In the genomic region with DNA sequence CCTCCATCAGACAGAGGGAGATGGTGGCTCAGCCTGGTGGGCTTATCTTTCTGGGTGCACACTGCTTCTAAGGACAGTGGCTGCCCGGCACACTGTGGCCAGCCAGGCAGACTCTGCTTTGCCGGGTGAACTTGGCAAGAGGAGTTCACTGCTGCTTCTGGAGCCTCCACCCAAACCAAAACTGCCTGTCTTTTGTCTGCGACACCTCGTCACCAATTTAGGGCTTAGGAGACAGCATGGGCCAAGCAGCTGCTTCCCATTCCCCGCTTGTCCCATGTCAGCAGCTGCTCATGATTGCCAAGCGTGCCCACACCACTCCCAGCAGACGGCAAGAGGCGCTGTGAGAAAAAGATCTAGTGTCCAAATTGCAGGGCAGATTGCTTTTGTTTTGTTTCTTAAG, we compare ENCODE assay signal across 23 cellular contexts. TPM values are rescaled to one million over a fixed set of nuclear protein-coding genes. Genes with fewer than 3 reads are reported as not detected.
DNase-seq lines count a peak whose midpoint lies in the region; ATAC-seq and TF ChIP-seq lines count a peak whose summit lies in the region.
"Had no signal": no experiment of that assay in that cellular context is flagged by ENCODE, and none has a peak within 500 bp of the region (broad histone marks: within the 10 kb centered on the region; RNA-seq: fewer than 3 reads in every experiment).

No MANE protein-coding gene starts in this region.

- H3K4me2 ChIP-seq in GM23248 (ENCODE audit: unreplicated experiment) = no peak overlapping the region
- H3K4me2 ChIP-seq: GM23338, smooth muscle cell had no signal

- no peak overlapping the region for H3K27ac ChIP-seq in GM23248
- H3K27ac ChIP-seq in esophagus (ENCODE audit: low read depth in 2 of 2, low read length in 1 of 2) = peak overlapping the region; percentile 86 to 95
- peak overlapping the region; percentile 98 for H3K27ac ChIP-seq in right cardiac atrium (ENCODE audit: low read length)
- H3K27ac ChIP-seq in gastrocnemius medialis = no peak overlapping the region
- H3K27ac ChIP-seq: body of pancreas, HL-60, thoracic aorta had no signal

- no peak overlapping the region for H3K9ac ChIP-seq in GM23248

- H3F3A ChIP-seq in GM23248 (ENCODE audit: insufficient read depth) = 0 out of 2 replicates have a peak, but pooled peaks cover 7% of the 10 kb centered on the region

- no peak overlapping the region for H3K4me3 Mint-ChIP-seq in naive thymus-derived CD8-positive, alpha-beta T cell
- H3K4me3 Mint-ChIP-seq: activated CD4-positive, alpha-beta memory T cell treated with anti-CD3 and anti-CD28 coated beads for 36 hours; activated naive CD8-positive, alpha-beta T cell; activated T-cell treated with anti-CD3 and anti-CD28 coated beads, Interleukin-2, amount 50 U/mL, for 4 hours; CD4-positive, alpha-beta T cell; GM23338 had no signal

- DNase-seq in GM23248 = peak; percentile 24
- DNase-seq in right cardiac atrium = peak; percentile 78 to 91 (median 88)
- DNase-seq in gastrocnemius medialis = peak in 1 of 2 donors; percentile 40
- DNase-seq in naive thymus-derived CD8-positive, alpha-beta T cell = no peak
- no peak for DNase-seq in OCI-M2 (lab: John Stamatoyannopoulos, UW; ENCODE audit: unreplicated experiment)
- no peak for DNase-seq in central memory CD4-positive, alpha-beta T cell
- DNase-seq in SK-N-DZ (ENCODE audit: low spot score) = no peak
- DNase-seq: ACHN; activated T-cell treated with anti-CD3 and anti-CD28 coated beads, Interleukin-2, amount 50 U/mL, for 4 hours; body of pancreas; CD4-positive, alpha-beta T cell; dermis blood vessel endothelial cell; hippocampal formation; NCI-H2081; NCI-H510A treated with DMSO at 0.1 percent for 48 hours had no signal

- no peak for TF ChIP-seq CTCF in gastrocnemius medialis (IDR thresholded peaks at IDR 0.05 in 4 of 5, conservative IDR thresholded peaks at IDR 0.05 in 1 of 5)

- H3K79me2 ChIP-seq in GM23248 (ENCODE audit: insufficient read depth) = no peaks in the 10 kb centered on the region

- peak overlapping the region; percentile 44; the same call in 1 of the 2 replicates for H2AFZ ChIP-seq in GM23248
- H2AFZ ChIP-seq: GM23338 had no signal

- H3K9me2 ChIP-seq in GM23248 (ENCODE audit: insufficient read depth) = no peaks in the 10 kb centered on the region

- intact Hi-C loops in right cardiac atrium (cut with DNase I) (no loop called here), gastrocnemius medialis (cut with DNase I; ENCODE audit: low total_unique reads) (no loop called here)

- no peaks in the 10 kb centered on the region for H3K9me3 ChIP-seq in GM23248 (ENCODE audit: low read depth)
- no peaks in the 10 kb centered on the region for H3K9me3 ChIP-seq in esophagus (ENCODE audit: control insufficient read depth in 2 of 2, insufficient read depth in 1 of 2, low read depth in 1 of 2, low read length in 1 of 2)
- H3K9me3 ChIP-seq in right cardiac atrium (ENCODE audit: control insufficient read depth, low read length) = no peaks in the 10 kb centered on the region
- H3K9me3 ChIP-seq in gastrocnemius medialis = no peaks in the 10 kb centered on the region

- H3K4me3 ChIP-seq in GM23248 (no peak overlapping the region), esophagus (ENCODE audit: low read depth in 1 of 2, low read length in 2 of 2) (no peak overlapping the region), right cardiac atrium (ENCODE audit: low read length) (no peak overlapping the region), gastrocnemius medialis (no peak overlapping the region)
- H3K4me3 ChIP-seq: body of pancreas, GM23338, smooth muscle cell, thoracic aorta had no signal

- H3K27me3 ChIP-seq in GM23248 (replicated peaks; ENCODE audit: insufficient read depth) = no peaks in the 10 kb centered on the region
- no peaks in the 10 kb centered on the region for H3K27me3 ChIP-seq in esophagus (ENCODE audit: control insufficient read depth in 1 of 2, insufficient read depth in 2 of 2, low read length in 2 of 2)
- no peaks in the 10 kb centered on the region for H3K27me3 ChIP-seq in right cardiac atrium (ENCODE audit: control insufficient read depth, insufficient read depth)
- no peaks in the 10 kb centered on the region for H3K27me3 ChIP-seq in gastrocnemius medialis
- H3K27me3 ChIP-seq: body of pancreas had no signal

- H3K36me3 Mint-ChIP-seq in naive thymus-derived CD8-positive, alpha-beta T cell = peaks cover 3 to 11% (median 6%) of the 10 kb centered on the region in 3 donors

- TF ChIP-seq POLR2A in gastrocnemius medialis (IDR thresholded peaks at IDR 0.05) = no peak

- H3K4me1 ChIP-seq in GM23248 (ENCODE audit: insufficient read depth) = peaks cover 18% of the 10 kb centered on the region
- H3K4me1 ChIP-seq in esophagus (ENCODE audit: control insufficient read depth in 2 of 2, insufficient read depth in 2 of 2, low read length in 1 of 2) = peaks cover 4 to 8% of the 10 kb centered on the region in 2 donors
- H3K4me1 ChIP-seq in right cardiac atrium (ENCODE audit: control insufficient read depth, insufficient read depth, low read length) = peaks cover 3% of the 10 kb centered on the region
- H3K4me1 ChIP-seq in gastrocnemius medialis = no peaks in the 10 kb centered on the region
- H3K4me1 ChIP-seq: body of pancreas had no signal

- peaks cover 3 to 14% (median 7%) of the 10 kb centered on the region in 4 donors for H3K4me1 Mint-ChIP-seq in naive thymus-derived CD8-positive, alpha-beta T cell
- H3K4me1 Mint-ChIP-seq: GM23338 had no signal

- H4K20me1 ChIP-seq in GM23248 (ENCODE audit: insufficient read depth) = no peaks in the 10 kb centered on the region

- no peak overlapping the region for H3K27ac Mint-ChIP-seq in naive thymus-derived CD8-positive, alpha-beta T cell
- H3K27ac Mint-ChIP-seq: activated CD4-positive, alpha-beta memory T cell treated with anti-CD3 and anti-CD28 coated beads for 36 hours; activated naive CD8-positive, alpha-beta T cell; CD4-positive, alpha-beta T cell; GM23338 had no signal

- POLR2A ChIA-PET in naive thymus-derived CD8-positive, alpha-beta T cell (lab: Charles Lee) = no interaction called here

- WGBS in GM23248 (ENCODE audit: low coverage in 1 of 2, low lambda C conversion rate in 2 of 2, missing lambda C conversion rate in 2 of 2), 2 experiments = 29 to 33% methylated on average over 8 of the region's 8 CpGs
- WGBS in esophagus, 2 donors = 54 to 57% methylated on average over 8 of the region's 8 CpGs
- 41% methylated on average over 8 of the region's 8 CpGs for WGBS in right cardiac atrium

- H3K36me3 ChIP-seq in GM23248 (ENCODE audit: low read depth) (no peaks in the 10 kb centered on the region), esophagus (ENCODE audit: control insufficient read depth in 2 of 2, insufficient read depth in 2 of 2, low read length in 1 of 2) (no peaks in the 10 kb centered on the region), gastrocnemius medialis (no peaks in the 10 kb centered on the region)
- H3K36me3 ChIP-seq: thoracic aorta had no signal

- H3K27me3 Mint-ChIP-seq in naive thymus-derived CD8-positive, alpha-beta T cell = peaks cover 20 to 46% (median 33%) of the 10 kb centered on the region in 5 donors

- in situ Hi-C loops in GM23248 (cut with MboI) = no loop called here
- in situ Hi-C loops in gastrocnemius medialis (cut with MboI; ENCODE audit: low sequenced_read_pairs in 4 of 4) = no loop called here

- peaks cover 0 to 23% (median 10%) of the 10 kb centered on the region in 9 donors for H3K9me3 Mint-ChIP-seq in naive thymus-derived CD8-positive, alpha-beta T cell

- ATAC-seq in right cardiac atrium = peak; percentile 29 to 66
- ATAC-seq in gastrocnemius medialis = peak; percentile 25 to 48
- ATAC-seq in naive thymus-derived CD8-positive, alpha-beta T cell = no peak
- ATAC-seq: activated T-cell treated with anti-CD3 and anti-CD28 coated beads, Interleukin-2, amount 50 U/mL, for 4 hours; body of pancreas; GM23338; SK-N-SH treated with all-trans-retinoic acid at 6 μM for 48 hours had no signal

RNA-seq across cellular contexts. Expression of a gene that starts 57.3 kb away (rescaled TPM):
- 9.4 and 10.4 TPM in 2 replicates for total RNA-seq in GM23248 (2014; rRNA removed; shearing (Covaris generic))
- polyA plus RNA-seq in GM23248 (2016; fragmentation: Nextera tagmentation; extraction: Ambion mirVana) (32.3 and 32.4 TPM in 2 replicates), esophagus (10 to 100 TPM in 1 of 2 donors, 1 to 10 TPM in 1; 5.3 to 10.8 TPM), right cardiac atrium (17.8 TPM)
- total RNA-seq in right cardiac atrium (10 to 100 TPM; 13.5 to 16.5 (median 15.2) TPM), gastrocnemius medialis (10 to 100 TPM; 11.6 to 16.8 (median 14.2) TPM)
- total RNA-seq in naive thymus-derived CD8-positive, alpha-beta T cell = 10 to 100 TPM; 10.4 to 11.6 TPM
- polyA plus RNA-seq in naive thymus-derived CD8-positive, alpha-beta T cell = 10 to 100 TPM; 20.8 to 26.5 (median 24.8) TPM
- 42.8 and 54.0 TPM in 2 replicates for polyA plus RNA-seq in SK-N-DZ (2014; cell fraction: cytosol; rRNA removed)
- 31.0 and 39.0 TPM in 2 replicates for polyA plus RNA-seq in SK-N-DZ (2014; cell fraction: nucleus; rRNA removed)

RNA-seq across cellular contexts. Expression of a gene that starts 57.5 kb away (rescaled TPM):
- 62.1 and 76.4 TPM in 2 replicates for total RNA-seq in GM23248 (2014; rRNA removed; shearing (Covaris generic))
- polyA plus RNA-seq in GM23248 (2016; fragmentation: Nextera tagmentation; extraction: Ambion mirVana) (42.4 and 44.1 TPM in 2 replicates), esophagus (10 to 100 TPM; 12.1 to 12.6 TPM), right cardiac atrium (8.8 TPM)
- total RNA-seq in right cardiac atrium (10 to 100 TPM; 10.7 to 16.1 (median 14.4) TPM), gastrocnemius medialis (10 to 100 TPM; 22.0 to 30.6 (median 27.0) TPM)
- total RNA-seq in naive thymus-derived CD8-positive, alpha-beta T cell = 10 to 100 TPM; 90.9 to 95.2 TPM
- 10 to 100 TPM; 28.5 to 49.6 (median 49.4) TPM for polyA plus RNA-seq in naive thymus-derived CD8-positive, alpha-beta T cell
- 32.3 and 35.1 TPM in 2 replicates for polyA plus RNA-seq in SK-N-DZ (2014; cell fraction: cytosol; rRNA removed)
- 50.3 and 63.1 TPM in 2 replicates for polyA plus RNA-seq in SK-N-DZ (2014; cell fraction: nucleus; rRNA removed)

Comparison
In these comparisons a context has a peak if more than half of its experiments do, and no peak if none do; other contexts are left out.
1. DNase-seq: peak in GM23248 (single experiment) and right cardiac atrium (3 of 3); none in naive thymus-derived CD8-positive, alpha-beta T cell (0 of 10), OCI-M2 (single experiment), central memory CD4-positive, alpha-beta T cell (single experiment) and SK-N-DZ (single experiment).
2. H3K27ac ChIP-seq: peak in esophagus (2 of 2) and right cardiac atrium (single experiment); none in GM23248 (single experiment) and gastrocnemius medialis (0 of 4).
3. ATAC-seq: peak in right cardiac atrium (2 of 2) and gastrocnemius medialis (2 of 2); none in naive thymus-derived CD8-positive, alpha-beta T cell (0 of 2).